In genomic region chr16:6099102-6099501, GRCh38 we compare ENCODE assay signal across 28 cellular contexts.
"Had no signal": no experiment of that assay in that cellular context is flagged by ENCODE, and none has a peak within 500 bp of the region (broad histone marks: within the 10 kb centered on the region; RNA-seq: fewer than 3 reads in every experiment).

No MANE protein-coding gene starts in this region.

- H3K36me3 ChIP-seq: colonic mucosa, esophagus muscularis mucosa, esophagus squamous epithelium, gastrocnemius medialis, gastroesophageal sphincter, heart left ventricle, heart right ventricle had no signal

- FAIRE-seq: colon, endometrium, endothelial cell of umbilical vein, frontal cortex had no signal

- DNase-seq: colonic mucosa; cortex of kidney; dermis blood vessel endothelial cell; dorsolateral prefrontal cortex; effector CD4-positive, alpha-beta T cell; effector CD8-positive, alpha-beta T cell; effector memory CD4-positive, alpha-beta T cell; effector memory CD8-positive, alpha-beta T cell; endodermal cell; erythroblast; esophagus squamous epithelium; foreskin keratinocyte; foreskin melanocyte; gastrocnemius medialis; glutamatergic neuron; head of caudate nucleus; heart left ventricle; heart right ventricle had no signal

- H3K4me1 Mint-ChIP-seq: endodermal cell had no signal

- H3K4me3 ChIP-seq: colonic mucosa, coronary artery, dorsolateral prefrontal cortex, esophagus muscularis mucosa, esophagus squamous epithelium, gastrocnemius medialis, gastroesophageal sphincter, heart left ventricle, heart right ventricle had no signal

- H3K4me3 Mint-ChIP-seq: dendritic cell treated with granulocyte-macrophage colony-stimulating factor and Interleukin-4, amounts not matched to agents 40 ng/mL and 50 ng/mL, for 4 days; effector memory CD8-positive, alpha-beta T cell; endodermal cell had no signal

- ATAC-seq: effector memory CD8-positive, alpha-beta T cell; esophagus mucosa; gastrocnemius medialis; gastroesophageal sphincter; heart left ventricle; heart right ventricle had no signal

- H3K27ac ChIP-seq: colonic mucosa, coronary artery, epithelial cell of prostate, esophagus muscularis mucosa, esophagus squamous epithelium, foreskin keratinocyte, gastrocnemius medialis, gastroesophageal sphincter, heart left ventricle, heart right ventricle had no signal

- H3K27me3 Mint-ChIP-seq: dendritic cell treated with granulocyte-macrophage colony-stimulating factor and Interleukin-4, amounts not matched to agents 40 ng/mL and 50 ng/mL, for 4 days; effector memory CD8-positive, alpha-beta T cell had no signal

- H3K9me3 ChIP-seq: colonic mucosa, esophagus muscularis mucosa, esophagus squamous epithelium, gastrocnemius medialis, heart right ventricle had no signal

- H3K4me1 ChIP-seq: colonic mucosa, esophagus muscularis mucosa, gastrocnemius medialis, gastroesophageal sphincter, heart left ventricle, heart right ventricle had no signal

- H3K27me3 ChIP-seq: colonic mucosa, esophagus muscularis mucosa, esophagus squamous epithelium, foreskin keratinocyte, gastrocnemius medialis, gastroesophageal sphincter, heart left ventricle, heart right ventricle had no signal

- H3K27ac Mint-ChIP-seq: dendritic cell treated with granulocyte-macrophage colony-stimulating factor and Interleukin-4, amounts not matched to agents 40 ng/mL and 50 ng/mL, for 4 days; effector memory CD8-positive, alpha-beta T cell; endodermal cell had no signal
